Comparison of ENCODE assay signal across 8 cellular contexts in the genomic region with DNA sequence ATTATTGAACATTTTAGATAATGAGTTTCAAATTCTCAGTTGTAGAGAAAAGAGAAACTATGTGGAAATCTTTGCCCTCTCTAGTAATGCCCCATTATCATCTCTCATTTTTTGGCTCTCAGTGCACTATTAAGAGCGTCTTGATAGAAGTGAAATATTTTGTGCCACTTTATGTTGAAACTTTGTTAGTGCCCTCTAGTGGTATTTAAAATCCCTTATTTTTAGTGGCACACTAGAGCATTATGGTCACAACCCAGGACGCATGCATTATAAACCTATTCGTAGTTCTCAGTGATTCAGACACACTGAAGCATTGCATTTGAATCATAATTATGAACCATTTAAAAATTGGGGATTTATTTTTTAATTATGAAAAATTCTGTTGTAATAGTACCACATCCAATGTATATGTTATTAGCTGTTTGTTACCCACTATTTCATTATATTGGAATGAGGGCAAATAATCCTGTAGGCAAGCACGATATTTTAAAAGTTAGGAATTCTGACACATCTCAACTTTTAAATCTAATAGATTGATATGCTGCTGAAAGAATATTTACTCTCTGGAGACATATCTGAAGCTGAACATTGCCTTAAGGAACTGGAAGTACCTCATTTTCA. TPM values are rescaled to one million over a fixed set of nuclear protein-coding genes. Genes with fewer than 3 reads are reported as not detected.
DNase-seq lines count a peak whose midpoint lies in the region; ATAC-seq and TF ChIP-seq lines count a peak whose summit lies in the region.

No MANE protein-coding gene starts in this region.

- H3K9ac ChIP-seq in SK-N-SH (no peak overlapping the region), fibroblast of lung (ENCODE audit: insufficient read depth, low read length) (no peak overlapping the region)

- TF ChIP-seq EP300 in SK-N-SH (IDR thresholded peaks at IDR 0.05; ENCODE audit: borderline replicate concordance in 1 of 2, low read depth in 1 of 2, low read length in 1 of 2), result no peak

- no peaks in the 10 kb centered on the region for H3K27me3 ChIP-seq in SK-N-SH (ENCODE audit: insufficient read depth)
- no peaks in the 10 kb centered on the region for H3K27me3 ChIP-seq in fibroblast of lung (ENCODE audit: control insufficient read depth, insufficient read depth, low read length)
- H3K27me3 ChIP-seq in osteoblast (ENCODE audit: insufficient read depth, low read length), result no peaks in the 10 kb centered on the region

- no peak overlapping the region for H2AFZ ChIP-seq in SK-N-SH (ENCODE audit: low read depth)
- H2AFZ ChIP-seq in fibroblast of lung (ENCODE audit: low read length), result no peak overlapping the region
- H2AFZ ChIP-seq in osteoblast (ENCODE audit: low read length), result no peak overlapping the region

- H3K79me2 ChIP-seq in SK-N-SH (ENCODE audit: insufficient read depth) (no peaks in the 10 kb centered on the region), fibroblast of lung (ENCODE audit: control insufficient read depth, insufficient read depth, low read length) (no peaks in the 10 kb centered on the region), osteoblast (ENCODE audit: insufficient read depth, low read length) (peaks cover 13% of the 10 kb centered on the region)

- ATAC-seq in GM19397 (IDR thresholded peaks at IDR 0.05; ENCODE audit: unreplicated experiment) (peak; percentile 58), GM19324 (IDR thresholded peaks at IDR 0.05; ENCODE audit: low FRiP score, unreplicated experiment) (no peak)

- POLR2A ChIA-PET in SK-N-SH (lab: Yijun Ruan, JAX), result no interaction called here

- H3K36me3 ChIP-seq in SK-N-SH (replicated peaks in 1 of 2; ENCODE audit: control insufficient read depth in 1 of 2, insufficient read depth in 2 of 2, low read length in 1 of 2) (peaks cover 63 to 71% of the 10 kb centered on the region in 2 experiments), fibroblast of lung (ENCODE audit: control insufficient read depth, insufficient read depth, low read length) (no peaks in the 10 kb centered on the region), osteoblast (ENCODE audit: insufficient read depth, low read length) (peaks cover 56% of the 10 kb centered on the region)

- no peak overlapping the region for H3K4me2 ChIP-seq in SK-N-SH
- no peak overlapping the region for H3K4me2 ChIP-seq in fibroblast of lung (ENCODE audit: extremely low read depth, insufficient read depth, low read length)
- no peak overlapping the region for H3K4me2 ChIP-seq in osteoblast (ENCODE audit: insufficient read depth, low read length)

- peaks cover 0 to 6% of the 10 kb centered on the region in 2 experiments; a peak in 1 of 4 replicates for H3K4me1 ChIP-seq in SK-N-SH (ENCODE audit: control insufficient read depth in 1 of 2, insufficient read depth in 2 of 2, low read depth in 1 of 2, low read length in 1 of 2)
- peaks cover 2% of the 10 kb centered on the region for H3K4me1 ChIP-seq in fibroblast of lung (ENCODE audit: control insufficient read depth, extremely low read depth, insufficient read depth, low read length)
- H3K4me1 ChIP-seq in osteoblast (ENCODE audit: insufficient read depth, low read length), result peaks cover 17% of the 10 kb centered on the region

- peak; percentile 73 for TF ChIP-seq RAD21 in SK-N-SH (IDR thresholded peaks at IDR 0.05; ENCODE audit: low read length)

- H4K20me1 ChIP-seq in SK-N-SH (ENCODE audit: insufficient read depth) (no peaks in the 10 kb centered on the region), fibroblast of lung (ENCODE audit: control insufficient read depth, extremely low read depth, insufficient read depth, low read length) (no peaks in the 10 kb centered on the region), osteoblast (ENCODE audit: insufficient read depth, low read length) (no peaks in the 10 kb centered on the region)

- peaks cover 14% of the 10 kb centered on the region for H3F3A ChIP-seq in SK-N-SH (replicated peaks; ENCODE audit: insufficient read depth)

- H3K4me3 ChIP-seq in SK-N-SH (ENCODE audit: low read depth in 2 of 2, low read length in 1 of 2), result no peak overlapping the region
- H3K4me3 ChIP-seq in fibroblast of lung (replicated peaks in 1 of 4; ENCODE audit: control extremely low read depth in 1 of 4, insufficient read depth in 1 of 4, low read depth in 3 of 4, low read length in 4 of 4), result no peak overlapping the region
- H3K4me3 ChIP-seq in osteoblast (ENCODE audit: insufficient read depth, low read length), result no peak overlapping the region

- DNase-seq in DMS153 treated with DMSO at 0.1 percent for 48 hours (lab: John Stamatoyannopoulos, UW; ENCODE audit: unreplicated experiment) (peak; percentile 50), KG1 (lab: John Stamatoyannopoulos, UW) (peak; percentile 28), SK-N-SH (peak; percentile 41), fibroblast of lung (ENCODE audit: low read depth in 2 of 2) (peak; percentile 33 to 66), osteoblast (ENCODE audit: insufficient read length, low spot score, missing footprints) (no peak)
- DNase-seq in activated effector memory CD4-positive, alpha-beta T cell treated with anti-CD3 and anti-CD28 coated beads, Interleukin-2, amount 50 U/mL, for 16 hours, result no peak

- no peaks in the 10 kb centered on the region for H3K9me3 ChIP-seq in SK-N-SH
- no peaks in the 10 kb centered on the region for H3K9me3 ChIP-seq in fibroblast of lung (ENCODE audit: control insufficient read depth, insufficient read depth, low read depth, low read length)
- H3K9me3 ChIP-seq in osteoblast (ENCODE audit: low read depth, low read length), result no peaks in the 10 kb centered on the region

- no peaks in the 10 kb centered on the region for H3K9me2 ChIP-seq in SK-N-SH

- 41% methylated on average over 4 of the region's 4 CpGs for whole genome bisulfite sequencing in SK-N-SH (ENCODE audit: low lambda C conversion rate)

- CTCF ChIA-PET in SK-N-SH (lab: Yijun Ruan, JAX), result interaction anchor here (0.6 to 3.1 kb wide), 33 partner anchors 9 to 347 kb away, joined by 3 to 36 read pairs (median 5); a partner anchor contains a TSS

- TF ChIP-seq CTCF in SK-N-SH (IDR thresholded peaks at IDR 0.05), result peak; percentile 71
- TF ChIP-seq CTCF in fibroblast of lung (conservative IDR thresholded peaks at IDR 0.05 in 1 of 2, IDR thresholded peaks at IDR 0.05 in 1 of 2; ENCODE audit: low read depth in 1 of 2, low read length in 2 of 2), result peak; percentile 24 to 42
- peak; percentile 58 for TF ChIP-seq CTCF in osteoblast (IDR thresholded peaks at IDR 0.05; ENCODE audit: extremely low read depth, low read depth, low read length)

- H3K27ac ChIP-seq in SK-N-SH (ENCODE audit: low read depth in 2 of 2, low read length in 1 of 2), result no peak overlapping the region; a peak in 1 of 4 replicates
- H3K27ac ChIP-seq in fibroblast of lung (ENCODE audit: insufficient read depth, low read length), result no peak overlapping the region
- H3K27ac ChIP-seq in osteoblast (ENCODE audit: low read depth, low read length), result no peak overlapping the region

TF ChIP-seq in SK-N-SH, 30 proteins besides CTCF, POLR2A, EP300 and RAD21:
- TF ChIP-seq RFX5 (IDR thresholded peaks at IDR 0.05; ENCODE audit: low read length) (no peak), SMC3 (IDR thresholded peaks at IDR 0.05; ENCODE audit: low read depth, low read length) (peak; percentile 63), TAF1 (IDR thresholded peaks at IDR 0.05; ENCODE audit: borderline replicate concordance, low read depth, low read length) (no peak), NFIC (IDR thresholded peaks at IDR 0.05; ENCODE audit: borderline replicate concordance) (no peak), MXI1 (IDR thresholded peaks at IDR 0.05; ENCODE audit: low read depth, low read length) (0 out of 2 replicates have a peak, but pooled peaks have one; percentile 22)
- TF ChIP-seq, protein P1, sequence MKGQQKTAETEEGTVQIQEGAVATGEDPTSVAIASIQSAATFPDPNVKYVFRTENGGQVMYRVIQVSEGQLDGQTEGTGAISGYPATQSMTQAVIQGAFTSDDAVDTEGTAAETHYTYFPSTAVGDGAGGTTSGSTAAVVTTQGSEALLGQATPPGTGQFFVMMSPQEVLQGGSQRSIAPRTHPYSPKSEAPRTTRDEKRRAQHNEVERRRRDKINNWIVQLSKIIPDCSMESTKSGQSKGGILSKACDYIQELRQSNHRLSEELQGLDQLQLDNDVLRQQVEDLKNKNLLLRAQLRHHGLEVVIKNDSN (IDR thresholded peaks at IDR 0.05; ENCODE audit: borderline replicate concordance, low read depth), result no peak

RNA-seq across cellular contexts. Expression of a gene that starts 21.9 kb away (rescaled TPM):
- polyA plus RNA-seq in SK-N-SH (2012; rRNA removed) (23.3 and 31.1 TPM in 2 replicates), fibroblast of lung (48.5 and 54.6 TPM in 2 replicates)
- polyA plus RNA-seq in SK-N-SH (2012; cell fraction: cytosol; rRNA removed), result 33.5 and 54.6 TPM in 2 replicates
- 6.9 and 18.3 TPM in 2 replicates for polyA plus RNA-seq in SK-N-SH (2012; cell fraction: nucleus; rRNA removed)
- total RNA-seq in fibroblast of lung (61.4 and 83.7 TPM in 2 replicates), osteoblast (63.1 and 73.8 TPM in 2 replicates)
- 56.6 and 59.0 TPM in 2 replicates for polyA plus RNA-seq in fibroblast of lung (2012)
- 3.8 and 6.1 TPM in 2 replicates for polyA minus RNA-seq in fibroblast of lung (ENCODE audit: low replicate concordance)

RNA-seq across cellular contexts. Expression of a gene that starts 25.3 kb away (rescaled TPM):
- polyA plus RNA-seq in SK-N-SH (2012; rRNA removed) (16.2 and 21.9 TPM in 2 replicates), fibroblast of lung (27.6 and 30.1 TPM in 2 replicates)
- 27.8 and 39.7 TPM in 2 replicates for polyA plus RNA-seq in SK-N-SH (2012; cell fraction: cytosol; rRNA removed)
- 10.9 and 26.4 TPM in 2 replicates for polyA plus RNA-seq in SK-N-SH (2012; cell fraction: nucleus; rRNA removed)
- total RNA-seq in fibroblast of lung (21.6 and 31.7 TPM in 2 replicates), osteoblast (31.2 and 32.2 TPM in 2 replicates)
- 27.9 and 40.0 TPM in 2 replicates for polyA plus RNA-seq in fibroblast of lung (2012)
- polyA minus RNA-seq in fibroblast of lung (ENCODE audit: low replicate concordance), result 0.47 and 4.3 TPM in 2 replicates

RNA-seq across cellular contexts. Expression of a gene that starts 25.7 kb away (rescaled TPM):
- polyA plus RNA-seq in SK-N-SH (2012; rRNA removed) (6.9 and 10.6 TPM in 2 replicates), fibroblast of lung (35.9 and 45.3 TPM in 2 replicates)
- polyA plus RNA-seq in SK-N-SH (2012; cell fraction: cytosol; rRNA removed), result 13.4 and 15.9 TPM in 2 replicates
- 3.3 and 7.3 TPM in 2 replicates for polyA plus RNA-seq in SK-N-SH (2012; cell fraction: nucleus; rRNA removed)
- total RNA-seq in fibroblast of lung (62.1 and 83.6 TPM in 2 replicates), osteoblast (69.0 and 73.8 TPM in 2 replicates)
- 30.3 and 38.2 TPM in 2 replicates for polyA plus RNA-seq in fibroblast of lung (2012)
- 9.2 and 10.2 TPM in 2 replicates for polyA minus RNA-seq in fibroblast of lung (ENCODE audit: low replicate concordance)

Comparison
In these comparisons a context has a peak if more than half of its experiments do, and no peak if none do; other contexts are left out.
1. DNase-seq: peak in DMS153 treated with DMSO at 0.1 percent for 48 hours (single experiment), KG1 (single experiment), SK-N-SH (single experiment) and fibroblast of lung (2 of 2); none in osteoblast (single experiment) and activated effector memory CD4-positive, alpha-beta T cell treated with anti-CD3 and anti-CD28 coated beads, Interleukin-2, amount 50 U/mL, for 16 hours (single experiment).
2. Peak in every context shown above with its lines, with median percentiles within 50 percentile points of each other: CTCF ChIP-seq.